In the genomic region with DNA sequence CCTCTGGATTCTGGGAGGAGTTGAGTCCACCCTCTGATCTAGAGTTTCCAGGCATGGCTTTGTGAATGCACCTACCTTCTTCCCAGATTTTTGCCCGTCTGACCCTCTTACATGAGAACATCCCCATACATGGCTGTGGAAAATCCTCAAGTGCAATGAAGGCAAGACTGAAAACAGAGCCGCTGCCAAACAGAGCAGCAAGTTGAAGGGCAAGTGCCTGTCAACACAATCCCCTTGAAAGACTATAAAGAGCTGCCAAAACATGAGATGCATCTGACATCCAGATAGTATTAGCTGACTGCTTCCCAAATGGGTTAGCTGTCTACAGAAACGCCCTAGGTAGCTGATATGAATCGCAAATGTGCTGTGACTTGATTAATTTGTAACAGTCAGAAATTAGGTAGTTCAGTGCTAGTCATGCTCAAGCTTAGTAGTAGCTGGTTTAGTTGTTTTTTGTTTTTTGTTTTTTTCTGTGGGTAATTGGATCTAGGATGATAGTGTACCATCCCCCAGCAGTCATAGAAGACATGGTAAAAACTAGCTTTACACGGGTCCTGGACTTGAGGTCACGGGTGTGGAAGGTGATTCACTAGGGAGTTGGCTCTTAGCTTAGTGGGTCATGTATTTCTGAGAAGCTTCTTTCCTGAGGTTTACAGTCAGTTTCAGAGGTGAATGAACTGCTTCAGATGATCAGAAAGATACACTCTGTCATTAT, we compare ENCODE assay signal across 8 cellular contexts.
A peak's percentile ranks its signal among the peaks of the same experiment; 100 is the strongest.
DNase-seq lines count a peak whose midpoint lies in the region; ATAC-seq and TF ChIP-seq lines count a peak whose summit lies in the region.
"Not testable (repeated sequence)": the region's sequence is repeated elsewhere in the genome, so short reads cannot be mapped to it uniquely, and the experiment has no call there.

No MANE protein-coding gene starts in this region.

- H3K18ac ChIP-seq in IMR-90 (ENCODE audit: low read depth, low read length) = peak overlapping the region; percentile 72

- not testable (repeated sequence) for H4K20me1 ChIP-seq in IMR-90 (ENCODE audit: insufficient read depth, low read length)

- H2AK9ac ChIP-seq in IMR-90 (replicated peaks; ENCODE audit: low read depth, low read length, poor library complexity) = not testable (repeated sequence)

- peak overlapping the region; percentile 72 for H2BK20ac ChIP-seq in IMR-90 (ENCODE audit: low read depth, low read length)

- in situ Hi-C loops in IMR-90 (cut with MboI; ENCODE audit: low sequenced_read_pairs) = not testable (repeated sequence)

- not testable (repeated sequence) for H3K36me3 Mint-ChIP-seq in CD4-positive, alpha-beta T cell (ENCODE audit: low read depth); T-helper 2 cell treated with Interferon-gamma antibody and Interleukin-4, amounts not matched to agents 5 μg/mL and 100 μg/mL, for 36 hours (ENCODE audit: low read depth); activated T-helper 17 cell treated with anti-CD3 and anti-CD28 coated beads, Interleukin-2, amount 50 U/mL, for 72 hours (ENCODE audit: low read depth); MCF 10A (ENCODE audit: insufficient read depth, unreplicated experiment)

- peak overlapping the region; percentile 36 for H3K4me3 Mint-ChIP-seq in CD4-positive, alpha-beta T cell
- H3K4me3 Mint-ChIP-seq in T-helper 2 cell treated with Interferon-gamma antibody and Interleukin-4, amounts not matched to agents 5 μg/mL and 100 μg/mL, for 36 hours = peak overlapping the region; percentile 63
- H3K4me3 Mint-ChIP-seq in activated T-helper 17 cell treated with anti-CD3 and anti-CD28 coated beads, Interleukin-2, amount 50 U/mL, for 72 hours = peak overlapping the region; percentile 77
- H3K4me3 Mint-ChIP-seq in MCF 10A (ENCODE audit: unreplicated experiment) = not testable (repeated sequence)

- DNase-seq in CD4-positive, alpha-beta T cell; IMR-90; T-helper 2 cell treated with Interferon-gamma antibody and Interleukin-4, amounts not matched to agents 5 μg/mL and 100 μg/mL, for 36 hours (ENCODE audit: low spot score); MCF 10A (ENCODE audit: unreplicated experiment); lung (ENCODE audit: low spot score): not testable (repeated sequence)
- DNase-seq in foreskin fibroblast = peak; percentile 4 to 28

- peak overlapping the region; percentile 71; the same call in 1 of the 2 replicates for H3K4me2 ChIP-seq in IMR-90 (ENCODE audit: low read depth, low read length)
- H3K4me2 ChIP-seq in skeletal muscle satellite cell (ENCODE audit: low read length) = peak overlapping the region; percentile 60

- H3K79me1 ChIP-seq in IMR-90 (ENCODE audit: low read depth in 1 of 2, low read length in 2 of 2) = not testable (repeated sequence)

- TF ChIP-seq CTCF in CD4-positive, alpha-beta T cell (IDR thresholded peaks at IDR 0.05); IMR-90 (conservative IDR thresholded peaks at IDR 0.05; ENCODE audit: low read depth, low read length); MCF 10A (IDR thresholded peaks at IDR 0.05; ENCODE audit: unreplicated experiment); foreskin fibroblast (IDR thresholded peaks at IDR 0.05; ENCODE audit: low read depth, low read length); lung (IDR thresholded peaks at IDR 0.05; ENCODE audit: control extremely low read depth, extremely low read depth): not testable (repeated sequence)

- 0 out of 2 replicates have a peak overlapping the region, but pooled peaks have one; percentile 59 for H3K14ac ChIP-seq in IMR-90 (replicated peaks; ENCODE audit: low read depth, low read length)

- H3K56ac ChIP-seq in IMR-90 (ENCODE audit: extremely low read depth, insufficient read depth, low read length) = not testable (repeated sequence)

- H3K4me1 ChIP-seq in IMR-90 (ENCODE audit: control insufficient read depth, insufficient read depth, low read length) = peaks cover 13% of the 10 kb centered on the region
- H3K4me1 ChIP-seq in lung (ENCODE audit: control insufficient read depth in 2 of 2, insufficient read depth in 2 of 2, low read length in 2 of 2) = not testable (repeated sequence)
- peaks cover 17% of the 10 kb centered on the region for H3K4me1 ChIP-seq in skeletal muscle satellite cell (ENCODE audit: control insufficient read depth, insufficient read depth, low read length)

- not testable (repeated sequence) for H2AFZ ChIP-seq in IMR-90 (replicated peaks; ENCODE audit: low read length, poor library complexity)

- H3K9ac ChIP-seq in IMR-90 (ENCODE audit: low read depth, low read length) = not testable (repeated sequence)
- H3K9ac ChIP-seq in skeletal muscle satellite cell (ENCODE audit: low read depth, low read length) = peak overlapping the region; percentile 43

- dilution Hi-C loops in IMR-90 (cut with HindIII; ENCODE audit: low sequenced_read_pairs, unreplicated experiment) = not testable (repeated sequence)

- H3K4ac ChIP-seq in IMR-90 (ENCODE audit: low read depth, low read length) = peak overlapping the region; percentile 30

- TF ChIP-seq RAD21 in IMR-90 (IDR thresholded peaks at IDR 0.05; ENCODE audit: low read length) = not testable (repeated sequence)

- not testable (repeated sequence) for H3K9me3 ChIP-seq in CD4-positive, alpha-beta T cell (ENCODE audit: control insufficient read depth, low read length); IMR-90 (ENCODE audit: control insufficient read depth, insufficient read depth, low read length); lung (ENCODE audit: control insufficient read depth in 2 of 2, insufficient read depth in 1 of 2, low read length in 1 of 2); skeletal muscle satellite cell (replicated peaks; ENCODE audit: low read length)

- H3K4me3 ChIP-seq in IMR-90 (ENCODE audit: insufficient read depth, low read depth, low read length); foreskin fibroblast (ENCODE audit: low read depth in 1 of 2, low read length in 2 of 2); lung: not testable (repeated sequence)
- peak overlapping the region; percentile 20 for H3K4me3 ChIP-seq in skeletal muscle satellite cell (ENCODE audit: low read length)

- H3K9me1 ChIP-seq in IMR-90 (ENCODE audit: insufficient read depth, low read length) = not testable (repeated sequence)

- peak overlapping the region; percentile 67 for H2BK120ac ChIP-seq in IMR-90 (ENCODE audit: low read depth, low read length)

- not testable (repeated sequence) for BruUV-seq in IMR-90 (replicated peaks; lab: Mats Ljungman, UMichigan); MCF 10A (replicated peaks; lab: Mats Ljungman, UMichigan)

- H3K23ac ChIP-seq in IMR-90 (ENCODE audit: low read depth, low read length) = peak overlapping the region; percentile 66; the same call in 1 of the 2 replicates

- H3K27me3 ChIP-seq in CD4-positive, alpha-beta T cell (ENCODE audit: control insufficient read depth, insufficient read depth, low read length); IMR-90 (ENCODE audit: control insufficient read depth, insufficient read depth, low read length); lung (ENCODE audit: control insufficient read depth, insufficient read depth); skeletal muscle satellite cell (ENCODE audit: control insufficient read depth, insufficient read depth, low read length): not testable (repeated sequence)

- H4K8ac ChIP-seq in IMR-90 (ENCODE audit: low read depth in 2 of 2, low read length in 2 of 2) = peak overlapping the region; percentile 57 to 80; a peak in 3 of 4 replicates

- CTCF ChIA-PET in CD4-positive, alpha-beta T cell (lab: Charles Lee); IMR-90 (lab: Yijun Ruan, JAX); MCF 10A (lab: Yijun Ruan, JAX): not testable (repeated sequence)

- H3K27ac Mint-ChIP-seq in CD4-positive, alpha-beta T cell = not testable (repeated sequence)
- peak overlapping the region; percentile 90 for H3K27ac Mint-ChIP-seq in T-helper 2 cell treated with Interferon-gamma antibody and Interleukin-4, amounts not matched to agents 5 μg/mL and 100 μg/mL, for 36 hours
- peak overlapping the region; percentile 87 for H3K27ac Mint-ChIP-seq in activated T-helper 17 cell treated with anti-CD3 and anti-CD28 coated beads, Interleukin-2, amount 50 U/mL, for 72 hours
- H3K27ac Mint-ChIP-seq in MCF 10A (ENCODE audit: low read depth, unreplicated experiment) = peak overlapping the region; percentile 85

- ATAC-seq in CD4-positive, alpha-beta T cell (ENCODE audit: poor library complexity) = peak; percentile 60
- ATAC-seq in IMR-90 (ENCODE audit: low read depth) (peak; percentile 64), lung (ENCODE audit: insufficient read depth, low FRiP score) (peak; percentile 17)
- peak; percentile 79 for ATAC-seq in activated T-helper 17 cell treated with anti-CD3 and anti-CD28 coated beads, Interleukin-2, amount 50 U/mL, for 72 hours (replicated peaks)

- intact Hi-C loops in CD4-positive, alpha-beta T cell (cut with DNase I, micrococcal nuclease); IMR-90 (cut with micrococcal nuclease); MCF 10A (cut with micrococcal nuclease): not testable (repeated sequence)

- H3K4me1 Mint-ChIP-seq in CD4-positive, alpha-beta T cell (ENCODE audit: low read depth); activated T-helper 17 cell treated with anti-CD3 and anti-CD28 coated beads, Interleukin-2, amount 50 U/mL, for 72 hours; MCF 10A (ENCODE audit: insufficient read depth, unreplicated experiment): not testable (repeated sequence)
- peaks cover 26% of the 10 kb centered on the region for H3K4me1 Mint-ChIP-seq in T-helper 2 cell treated with Interferon-gamma antibody and Interleukin-4, amounts not matched to agents 5 μg/mL and 100 μg/mL, for 36 hours (ENCODE audit: low read depth)

- POLR2A ChIA-PET in CD4-positive, alpha-beta T cell (lab: Charles Lee); IMR-90 (lab: Charles Lee; ENCODE audit: unreplicated experiment); MCF 10A (lab: Yijun Ruan, JAX): not testable (repeated sequence)

- not testable (repeated sequence) for H3K27me3 Mint-ChIP-seq in CD4-positive, alpha-beta T cell; T-helper 2 cell treated with Interferon-gamma antibody and Interleukin-4, amounts not matched to agents 5 μg/mL and 100 μg/mL, for 36 hours (ENCODE audit: low read depth); activated T-helper 17 cell treated with anti-CD3 and anti-CD28 coated beads, Interleukin-2, amount 50 U/mL, for 72 hours; MCF 10A (ENCODE audit: insufficient read depth, unreplicated experiment)

- TF ChIP-seq POLR2A in IMR-90 (IDR thresholded peaks at IDR 0.05; ENCODE audit: low read depth, low read length) = not testable (repeated sequence)

- H2BK5ac ChIP-seq in IMR-90 (ENCODE audit: low read depth, low read length, poor library complexity, severe bottlenecking) = peak overlapping the region; percentile 66

- peak overlapping the region; percentile 26 for H4K5ac ChIP-seq in IMR-90 (ENCODE audit: low read depth, low read length)

- H3K27ac ChIP-seq in CD4-positive, alpha-beta T cell (ENCODE audit: low read depth, low read length); lung (ENCODE audit: low read depth in 1 of 2, low read length in 1 of 2): not testable (repeated sequence)
- peak overlapping the region; percentile 77 for H3K27ac ChIP-seq in IMR-90 (ENCODE audit: insufficient read depth, low read length)

- peak overlapping the region; percentile 75; the same call in 1 of the 3 replicates for H2BK15ac ChIP-seq in IMR-90 (ENCODE audit: low read depth, low read length)

- H3K9me3 Mint-ChIP-seq in CD4-positive, alpha-beta T cell; T-helper 2 cell treated with Interferon-gamma antibody and Interleukin-4, amounts not matched to agents 5 μg/mL and 100 μg/mL, for 36 hours; activated T-helper 17 cell treated with anti-CD3 and anti-CD28 coated beads, Interleukin-2, amount 50 U/mL, for 72 hours; MCF 10A (ENCODE audit: unreplicated experiment): not testable (repeated sequence)

- peak overlapping the region; percentile 94 for H4K91ac ChIP-seq in IMR-90 (ENCODE audit: insufficient read depth, low read depth, low read length)

- no CpG with 5 or more reads among the region's 6 CpGs for WGBS in IMR-90 (ENCODE audit: extremely low coverage in 2 of 2, insufficient read length in 1 of 2), 2 experiments
- WGBS in lung, 2 donors = 72 to 88% methylated on average over 4 to 5 of the region's 6 CpGs

- peak overlapping the region; percentile 56; the same call in 1 of the 2 replicates for H2AK5ac ChIP-seq in IMR-90 (ENCODE audit: low read depth, low read length)

- not testable (repeated sequence) for H3K36me3 ChIP-seq in IMR-90 (ENCODE audit: control insufficient read depth, insufficient read depth, low read length); lung (ENCODE audit: control insufficient read depth in 2 of 2, insufficient read depth in 2 of 2, low read length in 2 of 2); skeletal muscle satellite cell (ENCODE audit: insufficient read depth, low read length)

Comparison
In these comparisons a context has a peak if more than half of its experiments do, and no peak if none do; other contexts are left out.
1. ATAC-seq: peak in every context shown above with its lines; median percentile 79 in activated T-helper 17 cell treated with anti-CD3 and anti-CD28 coated beads, Interleukin-2, amount 50 U/mL, for 72 hours; 64 in IMR-90; 60 in CD4-positive, alpha-beta T cell; 17 in lung.